11 cellular contexts compared by ENCODE assay signal in genomic region chr6:3911614-3912336, GRCh38.
DNase-seq lines count a peak whose midpoint lies in the region; ATAC-seq and TF ChIP-seq lines count a peak whose summit lies in the region.
"Had no signal": no experiment of that assay in that cellular context is flagged by ENCODE, and none has a peak within 500 bp of the region (broad histone marks: within the 10 kb centered on the region; RNA-seq: fewer than 3 reads in every experiment).

No MANE protein-coding gene starts in this region.

- no peaks in the 10 kb centered on the region for H4K20me1 ChIP-seq in OCI-LY7 (ENCODE audit: insufficient read depth, low read length)
- H4K20me1 ChIP-seq: BLaER1 had no signal

- H3K9me3 ChIP-seq in lung (ENCODE audit: control insufficient read depth in 2 of 2, insufficient read depth in 1 of 2, low read length in 1 of 2) = no peaks in the 10 kb centered on the region
- no peaks in the 10 kb centered on the region for H3K9me3 ChIP-seq in vagina
- no peaks in the 10 kb centered on the region for H3K9me3 ChIP-seq in OCI-LY7 (ENCODE audit: low read length)
- H3K9me3 ChIP-seq: BLaER1 had no signal

- H3K9me3 Mint-ChIP-seq in activated T-cell treated with anti-CD3 and anti-CD28 coated beads, Interleukin-2, amount 50 U/mL, for 4 hours = no peaks in the 10 kb centered on the region

- no peak overlapping the region for H3K4me3 Mint-ChIP-seq in activated T-cell treated with anti-CD3 and anti-CD28 coated beads, Interleukin-2, amount 50 U/mL, for 4 hours

- ATAC-seq in lung (ENCODE audit: insufficient read depth, low FRiP score) (peak; percentile 44), GM18505 (IDR thresholded peaks at IDR 0.05; ENCODE audit: unreplicated experiment) (no peak)
- ATAC-seq in activated T-cell treated with anti-CD3 and anti-CD28 coated beads, Interleukin-2, amount 50 U/mL, for 4 hours = no peak

- intact Hi-C loops in vagina (cut with DNase I) = no loop called here
- intact Hi-C loops in OCI-LY7 (cut with micrococcal nuclease; ENCODE audit: unreplicated experiment) = no loop called here

- peaks cover 30% of the 10 kb centered on the region for H3K4me1 Mint-ChIP-seq in activated T-cell treated with anti-CD3 and anti-CD28 coated beads, Interleukin-2, amount 50 U/mL, for 4 hours (ENCODE audit: low read depth)

- no peak overlapping the region for H2AFZ ChIP-seq in OCI-LY7 (ENCODE audit: low read length)

- no peaks in the 10 kb centered on the region for H3K79me2 ChIP-seq in OCI-LY7 (ENCODE audit: insufficient read depth, low read depth, low read length)

- no peaks in the 10 kb centered on the region for H3K36me3 Mint-ChIP-seq in activated T-cell treated with anti-CD3 and anti-CD28 coated beads, Interleukin-2, amount 50 U/mL, for 4 hours (ENCODE audit: insufficient read depth)

- H3K4me1 ChIP-seq in lung (ENCODE audit: control insufficient read depth in 2 of 2, insufficient read depth in 2 of 2, low read length in 2 of 2) = peaks cover 0 to 14% of the 10 kb centered on the region in 2 donors
- peaks cover 36% of the 10 kb centered on the region for H3K4me1 ChIP-seq in vagina
- no peaks in the 10 kb centered on the region for H3K4me1 ChIP-seq in OCI-LY7 (ENCODE audit: insufficient read depth, low read length, poor library complexity, severe bottlenecking)

- H3K27me3 Mint-ChIP-seq in activated T-cell treated with anti-CD3 and anti-CD28 coated beads, Interleukin-2, amount 50 U/mL, for 4 hours (ENCODE audit: low read depth) = peaks cover 41% of the 10 kb centered on the region

- no TSS peak for BruUV-seq in OCI-LY7 (replicated peaks; lab: Mats Ljungman, UMichigan)

- DNase-seq in NCI-H2171 treated with DMSO at 0.1 percent for 48 hours (lab: John Stamatoyannopoulos, UW) (peak; percentile 18), NCI-H2171 (lab: John Stamatoyannopoulos, UW) (no peak), coronary artery (ENCODE audit: low spot score) (peak; percentile 90), lung (ENCODE audit: low spot score) (peak; percentile 62), vagina (ENCODE audit: extremely low spot score in 2 of 2) (no peak), OCI-LY7 (ENCODE audit: low spot score) (no peak)
- DNase-seq in activated T-cell treated with anti-CD3 and anti-CD28 coated beads, Interleukin-2, amount 50 U/mL, for 4 hours = no peak
- DNase-seq: effector CD4-positive, alpha-beta T cell; SHP77 had no signal

- POLR2A ChIA-PET in OCI-LY7 (lab: Charles Lee) = no interaction called here

- CTCF ChIA-PET in OCI-LY7 (lab: Charles Lee; ENCODE audit: unreplicated experiment) = no interaction called here

- H3K36me3 ChIP-seq in lung (ENCODE audit: control insufficient read depth in 2 of 2, insufficient read depth in 2 of 2, low read length in 2 of 2) = no peaks in the 10 kb centered on the region
- no peaks in the 10 kb centered on the region for H3K36me3 ChIP-seq in vagina
- no peaks in the 10 kb centered on the region for H3K36me3 ChIP-seq in OCI-LY7 (ENCODE audit: insufficient read depth, low read length)
- H3K36me3 ChIP-seq: BLaER1 had no signal

- no peak overlapping the region for H3K4me2 ChIP-seq in OCI-LY7 (ENCODE audit: low read length)
- H3K4me2 ChIP-seq: BLaER1 had no signal

- TF ChIP-seq POLR2A in vagina (IDR thresholded peaks at IDR 0.05) = no peak
- no peak for TF ChIP-seq POLR2A in GM18505 (IDR thresholded peaks at IDR 0.05; ENCODE audit: borderline replicate concordance, extremely low read depth, insufficient read depth, insufficient read length)

- WGBS in lung, 2 donors = 68 to 86% methylated on average over 8 of the region's 8 CpGs

- H3K4me3 ChIP-seq in coronary artery = peak overlapping the region; percentile 28
- no peak overlapping the region for H3K4me3 ChIP-seq in lung
- no peak overlapping the region for H3K4me3 ChIP-seq in vagina
- no peak overlapping the region for H3K4me3 ChIP-seq in OCI-LY7 (ENCODE audit: low read depth, low read length, poor library complexity, severe bottlenecking)
- H3K4me3 ChIP-seq: BLaER1 had no signal

- H3K9me2 ChIP-seq in OCI-LY7 (ENCODE audit: insufficient read depth, low read length) = no peaks in the 10 kb centered on the region

- H3K27ac ChIP-seq in coronary artery = peak overlapping the region; percentile 82 to 86
- H3K27ac ChIP-seq in lung (ENCODE audit: low read depth in 1 of 2, low read length in 1 of 2) = peak overlapping the region in 1 of 2 donors; percentile 100
- H3K27ac ChIP-seq in vagina = peak overlapping the region; percentile 76
- no peak overlapping the region for H3K27ac ChIP-seq in OCI-LY7 (ENCODE audit: low read depth, low read length, poor library complexity, severe bottlenecking)
- H3K27ac ChIP-seq: BLaER1 had no signal

- TF ChIP-seq CTCF in coronary artery (IDR thresholded peaks at IDR 0.05) = no peak
- TF ChIP-seq CTCF in lung (IDR thresholded peaks at IDR 0.05; ENCODE audit: control extremely low read depth, extremely low read depth) = no peak
- TF ChIP-seq CTCF in vagina (IDR thresholded peaks at IDR 0.05) = no peak
- TF ChIP-seq CTCF in OCI-LY7 (conservative IDR thresholded peaks at IDR 0.05; ENCODE audit: low read length) = no peak

- H3K27me3 ChIP-seq in lung (ENCODE audit: control insufficient read depth, insufficient read depth) (no peaks in the 10 kb centered on the region), vagina (no peaks in the 10 kb centered on the region)
- H3K27me3 ChIP-seq: BLaER1 had no signal

Comparison
In these comparisons a context has a peak if more than half of its experiments do, and no peak if none do; other contexts are left out.
1. DNase-seq: peak in NCI-H2171 treated with DMSO at 0.1 percent for 48 hours (single experiment), coronary artery (single experiment) and lung (single experiment); none in NCI-H2171 (single experiment), vagina (0 of 2), activated T-cell treated with anti-CD3 and anti-CD28 coated beads, Interleukin-2, amount 50 U/mL, for 4 hours (single experiment) and OCI-LY7 (single experiment).